In the genomic region with DNA sequence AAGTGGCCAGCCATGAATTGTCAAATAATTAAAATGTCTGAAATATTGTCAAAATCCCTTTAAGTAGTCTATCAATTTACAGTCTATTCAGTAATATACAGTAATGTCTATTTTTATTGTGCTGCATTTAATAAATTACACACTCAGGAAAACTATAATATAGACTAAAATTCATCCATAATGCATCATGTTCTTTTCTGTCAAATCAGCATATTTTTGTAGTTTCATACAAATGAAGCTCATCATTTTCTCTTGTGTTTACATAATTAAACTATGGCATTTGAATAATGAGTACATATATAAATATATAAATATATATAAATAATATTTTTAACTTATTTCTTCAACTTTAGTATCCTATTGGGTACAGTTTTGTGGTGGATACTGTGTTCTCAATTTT, we compare ENCODE assay signal across 22 cellular contexts.
"Had no signal": no experiment of that assay in that cellular context is flagged by ENCODE, and none has a peak within 500 bp of the region (broad histone marks: within the 10 kb centered on the region; RNA-seq: fewer than 3 reads in every experiment).

No MANE protein-coding gene starts in this region.

- ATAC-seq: effector memory CD8-positive, alpha-beta T cell; foreskin keratinocyte; gastroesophageal sphincter; heart left ventricle; left colon; left lung; left ventricle myocardium superior; lower lobe of right lung; mucosa of descending colon had no signal

- FAIRE-seq: endometrium, frontal cortex, keratinocyte had no signal

- H3K79me2 ChIP-seq: hepatocyte had no signal

- H3K4me2 ChIP-seq: hepatocyte had no signal

- DNase-seq: colonic mucosa; cortex of kidney; effector CD8-positive, alpha-beta T cell; effector memory CD8-positive, alpha-beta T cell; endodermal cell; foreskin keratinocyte; heart left ventricle; hypothalamus; immature natural killer cell; kidney glomerular epithelial cell; left colon; left lung; left ventricle myocardium superior; lower lobe of right lung; mesenchymal stem cell; mucosa of descending colon had no signal

- H3K27me3 ChIP-seq: colonic mucosa, esophagus muscularis mucosa, foreskin keratinocyte, gastroesophageal sphincter, heart left ventricle, hepatocyte, left lung had no signal

- H3K36me3 ChIP-seq: colonic mucosa, esophagus muscularis mucosa, gastroesophageal sphincter, heart left ventricle, left lung, lower lobe of right lung had no signal

- H2AFZ ChIP-seq: hepatocyte had no signal

- H3K4me1 ChIP-seq: colonic mucosa, esophagus muscularis mucosa, foreskin keratinocyte, gastroesophageal sphincter, heart left ventricle, left lung, lower lobe of right lung had no signal

- H3K27ac ChIP-seq: colonic mucosa, esophagus muscularis mucosa, foreskin keratinocyte, gastroesophageal sphincter, heart left ventricle, hepatocyte, left lung, lower lobe of right lung had no signal

- H3K9me3 ChIP-seq: colonic mucosa, esophagus muscularis mucosa, gastroesophageal sphincter, heart left ventricle, left lung, lower lobe of right lung had no signal

- H3K4me3 ChIP-seq: colonic mucosa, esophagus muscularis mucosa, gastroesophageal sphincter, heart left ventricle, hepatocyte, left lung, lower lobe of right lung, mucosa of descending colon had no signal
